Comparison of ENCODE assay signal across 10 cellular contexts in the genomic region with DNA sequence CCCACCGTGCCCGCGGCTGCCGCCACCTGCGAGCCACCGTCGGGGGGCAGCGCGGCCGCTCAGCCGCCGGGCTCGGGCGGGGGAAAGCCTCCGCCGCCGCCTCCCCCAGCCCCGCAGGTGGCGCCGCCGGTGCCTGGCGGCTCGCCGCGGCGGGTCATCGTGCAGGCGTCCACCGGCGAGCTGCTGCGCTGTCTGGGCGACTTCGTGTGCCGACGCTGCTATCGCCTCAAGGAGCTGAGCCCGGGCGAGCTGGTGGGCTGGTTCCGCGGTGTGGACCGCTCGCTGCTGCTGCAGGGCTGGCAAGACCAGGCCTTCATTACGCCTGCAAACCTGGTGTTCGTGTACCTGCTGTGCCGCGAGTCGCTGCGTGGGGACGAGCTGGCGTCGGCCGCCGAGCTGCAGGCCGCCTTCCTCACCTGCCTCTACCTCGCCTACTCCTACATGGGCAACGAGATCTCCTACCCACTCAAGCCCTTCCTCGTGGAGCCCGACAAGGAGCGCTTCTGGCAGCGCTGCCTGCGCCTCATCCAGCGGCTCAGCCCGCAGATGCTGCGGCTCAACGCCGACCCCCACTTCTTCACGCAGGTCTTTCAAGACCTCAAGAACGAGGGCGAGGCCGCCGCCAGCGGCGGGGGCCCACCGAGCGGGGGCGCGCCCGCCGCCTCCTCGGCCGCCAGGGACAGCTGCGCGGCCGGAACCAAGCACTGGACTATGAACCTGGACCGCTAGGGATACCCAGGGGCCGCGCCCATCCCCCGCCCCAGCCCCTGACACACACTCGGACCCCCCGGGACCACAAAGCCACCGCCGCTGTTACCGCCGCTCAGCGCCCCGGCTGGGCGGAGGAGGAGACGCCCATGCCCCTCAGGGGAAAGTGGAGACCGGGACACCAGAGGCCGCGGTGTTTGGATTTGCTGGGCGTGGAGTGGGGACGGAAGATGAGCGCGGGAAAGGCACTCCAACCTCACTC. TPM values are rescaled to one million over a fixed set of nuclear protein-coding genes. Genes with fewer than 3 reads are reported as not detected.
DNase-seq lines count a peak whose midpoint lies in the region; ATAC-seq and TF ChIP-seq lines count a peak whose summit lies in the region.
"Had no signal": no experiment of that assay in that cellular context is flagged by ENCODE, and none has a peak within 500 bp of the region (broad histone marks: within the 10 kb centered on the region; RNA-seq: fewer than 3 reads in every experiment).

No MANE protein-coding gene starts in this region.

- H4K20me1 ChIP-seq in mammary epithelial cell (ENCODE audit: insufficient read depth, low read length), result no peaks in the 10 kb centered on the region

- in situ Hi-C loops in mammary epithelial cell (cut with MboI; ENCODE audit: low sequenced_read_pairs in 2 of 2), result no loop called here

- 6% methylated on average over 28 of the region's 105 CpGs for WGBS in mammary epithelial cell (ENCODE audit: low coverage, missing lambda C conversion rate)
- no CpG with 5 or more reads among the region's 105 CpGs for WGBS in neuronal stem cell (ENCODE audit: extremely low coverage in 2 of 2, insufficient read length in 2 of 2, insufficient replicate concordance in 1 of 2), 2 donors

- H3K9me3 ChIP-seq in mammary epithelial cell (replicated peaks; ENCODE audit: insufficient read depth, low read length) (no peaks in the 10 kb centered on the region), neuronal stem cell (replicated peaks in 1 of 2; ENCODE audit: control insufficient read depth in 2 of 2, insufficient read depth in 1 of 2, low read depth in 1 of 2, low read length in 2 of 2) (peaks cover 0 to 2% of the 10 kb centered on the region in 2 donors)
- H3K9me3 ChIP-seq: right lobe of liver, tibial artery had no signal

- dilution Hi-C loops in mammary epithelial cell (cut with HindIII; ENCODE audit: low sequenced_read_pairs), result no loop called here

- H3K4me2 ChIP-seq in mammary epithelial cell (ENCODE audit: insufficient read depth, low read depth, low read length) (peak overlapping the region; percentile 91), neuronal stem cell (ENCODE audit: insufficient read depth, low read length, poor library complexity, severe bottlenecking) (peak overlapping the region; percentile 89)

- no peak overlapping the region for H2BK12ac ChIP-seq in neuronal stem cell (ENCODE audit: low read length)

- DNase-seq in DMS53 (lab: John Stamatoyannopoulos, UW) (peak; percentile 74), DMS53 treated with DMSO at 0.1 percent for 48 hours (lab: John Stamatoyannopoulos, UW; ENCODE audit: unreplicated experiment) (no peak), NCI-H146 treated with DMSO at 0.1 percent for 48 hours (lab: John Stamatoyannopoulos, UW; ENCODE audit: unreplicated experiment) (peak; percentile 5), mammary epithelial cell (no peak), neuronal stem cell (ENCODE audit: low spot score) (no peak), OCI-M2 (lab: John Stamatoyannopoulos, UW; ENCODE audit: unreplicated experiment) (no peak)
- DNase-seq: tibial artery had no signal

- H3K4ac ChIP-seq in neuronal stem cell (ENCODE audit: low read length), result no peak overlapping the region

- H2BK5ac ChIP-seq in neuronal stem cell (ENCODE audit: low read length), result no peak overlapping the region

- H3K4me1 ChIP-seq in mammary epithelial cell (ENCODE audit: insufficient read depth, low read length) (peaks cover 29% of the 10 kb centered on the region), neuronal stem cell (ENCODE audit: control insufficient read depth in 2 of 2, insufficient read depth in 1 of 2, low read depth in 1 of 2, low read length in 2 of 2) (peaks cover 15 to 21% of the 10 kb centered on the region in 2 donors)
- H3K4me1 ChIP-seq: right lobe of liver had no signal

- H4K8ac ChIP-seq in neuronal stem cell (ENCODE audit: low read depth, low read length), result no peak overlapping the region

- TF ChIP-seq CTCF in mammary epithelial cell (conservative IDR thresholded peaks at IDR 0.05 in 1 of 2, IDR thresholded peaks at IDR 0.05 in 1 of 2; ENCODE audit: extremely low read depth in 1 of 2, insufficient read depth in 1 of 2, low read depth in 1 of 2, low read length in 2 of 2), result no peak

- no peak overlapping the region for H3K9ac ChIP-seq in mammary epithelial cell (ENCODE audit: insufficient read depth, low read length)
- H3K9ac ChIP-seq in neuronal stem cell (ENCODE audit: low read depth, low read length, poor library complexity), result peak overlapping the region; percentile 81

- no peaks in the 10 kb centered on the region for H3K79me1 ChIP-seq in neuronal stem cell (ENCODE audit: low read depth, low read length)

- H2BK15ac ChIP-seq in neuronal stem cell (ENCODE audit: low read length), result peak overlapping the region; percentile 24

- peak overlapping the region; percentile 95 for H3K23ac ChIP-seq in neuronal stem cell (ENCODE audit: low read depth, low read length, poor library complexity)

- no peak overlapping the region for H2BK120ac ChIP-seq in neuronal stem cell (ENCODE audit: low read depth, low read length)

- no peak overlapping the region for H3K14ac ChIP-seq in neuronal stem cell (ENCODE audit: low read length)

- H3K27ac ChIP-seq in mammary epithelial cell (ENCODE audit: insufficient read depth, low read depth, low read length) (no peak overlapping the region), neuronal stem cell (replicated peaks; ENCODE audit: low read length) (no peak overlapping the region)
- H3K27ac ChIP-seq: right lobe of liver, tibial artery had no signal

- intact Hi-C loops in mammary epithelial cell (cut with micrococcal nuclease), result no loop called here

- CTCF ChIA-PET in mammary epithelial cell (lab: Charles Lee; ENCODE audit: low non-redundant PET), result no interaction called here

- BruUV-seq in mammary epithelial cell (replicated peaks; lab: Mats Ljungman, UMichigan), result no TSS peak

- peak overlapping the region; percentile 27 for H3K18ac ChIP-seq in neuronal stem cell (ENCODE audit: low read length)

- ATAC-seq in GM18858 (IDR thresholded peaks at IDR 0.05; ENCODE audit: unreplicated experiment) (no peak), HG03520 (IDR thresholded peaks at IDR 0.05; ENCODE audit: unreplicated experiment) (no peak)

- H3K36me3 ChIP-seq in mammary epithelial cell (ENCODE audit: insufficient read depth, low read length) (no peaks in the 10 kb centered on the region), neuronal stem cell (replicated peaks in 1 of 2; ENCODE audit: control insufficient read depth in 2 of 2, insufficient read depth in 2 of 2, low read length in 2 of 2) (no peaks in the 10 kb centered on the region)
- H3K36me3 ChIP-seq: right lobe of liver, tibial artery had no signal

- H4K91ac ChIP-seq in neuronal stem cell (ENCODE audit: low read depth, low read length, poor library complexity), result no peak overlapping the region

- H3K4me3 ChIP-seq in mammary epithelial cell (replicated peaks in 1 of 3; ENCODE audit: insufficient read depth in 1 of 3, low read depth in 2 of 3, low read length in 3 of 3) (no peak overlapping the region), neuronal stem cell (ENCODE audit: low read length in 2 of 2) (peak overlapping the region in 1 of 2 donors; percentile 74)
- H3K4me3 ChIP-seq: right lobe of liver had no signal

- peaks cover 25% of the 10 kb centered on the region for H3K27me3 ChIP-seq in mammary epithelial cell (ENCODE audit: insufficient read depth, low read length)
- peaks cover 18 to 66% (median 59%) of the 10 kb centered on the region in 3 experiments for H3K27me3 ChIP-seq in neuronal stem cell (ENCODE audit: control insufficient read depth in 3 of 3, insufficient read depth in 3 of 3, low read depth in 1 of 3, low read length in 3 of 3)

- no peaks in the 10 kb centered on the region for H3K79me2 ChIP-seq in mammary epithelial cell (ENCODE audit: insufficient read depth, low read length)

- peak overlapping the region; percentile 46 for H2AK5ac ChIP-seq in neuronal stem cell (ENCODE audit: low read depth, low read length)

- H2AFZ ChIP-seq in mammary epithelial cell (ENCODE audit: low read depth, low read length), result peak overlapping the region; percentile 80
- peak overlapping the region; percentile 99 for H2AFZ ChIP-seq in neuronal stem cell (ENCODE audit: low read length)

RNA-seq across cellular contexts. Expression of gene CDK5R2, which starts 1.0 kb away (rescaled TPM):
- total RNA-seq in mammary epithelial cell, result under 1 TPM in 1 of 2 donors, not detected in 1; 0.49 TPM
- polyA plus RNA-seq in mammary epithelial cell, result 0.08 TPM
- not detected for polyA minus RNA-seq in mammary epithelial cell
- 0.10 TPM for polyA plus RNA-seq in neuronal stem cell (2013, experiment 1 of 2)
- polyA plus RNA-seq in neuronal stem cell (2013, experiment 2 of 2), result 0.10 TPM
- total RNA-seq: right lobe of liver had no signal

RNA-seq across cellular contexts. Expression of gene FEV, which starts 24.5 kb away (rescaled TPM):
- total RNA-seq in mammary epithelial cell, result not detected
- polyA plus RNA-seq in mammary epithelial cell, result not detected
- not detected for polyA minus RNA-seq in mammary epithelial cell
- polyA plus RNA-seq in neuronal stem cell (2013, experiment 1 of 2), result not detected
- not detected for polyA plus RNA-seq in neuronal stem cell (2013, experiment 2 of 2)
- total RNA-seq: right lobe of liver had no signal

RNA-seq across cellular contexts. Expression of gene CRYBA2, which starts 32.7 kb away (rescaled TPM):
- total RNA-seq in mammary epithelial cell, result not detected
- 0.12 TPM for polyA plus RNA-seq in mammary epithelial cell
- polyA minus RNA-seq in mammary epithelial cell, result not detected
- not detected for polyA plus RNA-seq in neuronal stem cell (2013, experiment 1 of 2)
- not detected for polyA plus RNA-seq in neuronal stem cell (2013, experiment 2 of 2)
- total RNA-seq: right lobe of liver had no signal

Comparison
In these comparisons a context has a peak if more than half of its experiments do, and no peak if none do; other contexts are left out.
1. DNase-seq: peak in DMS53 (single experiment) and NCI-H146 treated with DMSO at 0.1 percent for 48 hours (single experiment); none in DMS53 treated with DMSO at 0.1 percent for 48 hours (single experiment), mammary epithelial cell (single experiment), neuronal stem cell (single experiment) and OCI-M2 (single experiment).